In genomic region chr10:76858721-76859120, GRCh38 we compare ENCODE assay signal across 9 cellular contexts.
"Had no signal": no experiment of that assay in that cellular context is flagged by ENCODE, and none has a peak within 500 bp of the region (broad histone marks: within the 10 kb centered on the region; RNA-seq: fewer than 3 reads in every experiment).

No MANE protein-coding gene starts in this region.

- H3K4me3 ChIP-seq: K562 had no signal

- H3K9ac ChIP-seq: KMS-11 had no signal

- DNase-seq: IMR-90, KBM-7, KG1 had no signal

- H3K4me2 ChIP-seq: KMS-11 had no signal

- ATAC-seq: HepG2, K562 had no signal

- H3K27ac ChIP-seq: HL-60, KMS-11 had no signal

- H3K27me3 Mint-ChIP-seq: IgD-negative memory B cell had no signal

- H3K4me3 Mint-ChIP-seq: IgD-negative memory B cell had no signal

- H3K27ac Mint-ChIP-seq: IgD-negative memory B cell had no signal

- FAIRE-seq: HepG2, HTR-8/SVneo, K562 had no signal
